ENCODE assay signal across 1 cellular context in genomic region chr6:148447521-148448230, GRCh38.
TF ChIP-seq lines count a peak whose summit lies in the region.

No MANE protein-coding gene starts in this region.

TF ChIP-seq in IMR-90, 13 proteins besides CTCF, POLR2A, EP300 and RAD21 (continued from another document):
- no peak for TF ChIP-seq USF2 (IDR thresholded peaks at IDR 0.05; ENCODE audit: low read depth, low read length)
- TF ChIP-seq FOS (IDR thresholded peaks at IDR 0.05; ENCODE audit: low read depth, low read length): no peak
- TF ChIP-seq MXI1 (IDR thresholded peaks at IDR 0.05; ENCODE audit: borderline replicate concordance, low read depth, low read length): no peak
- TF ChIP-seq RFX5 (IDR thresholded peaks at IDR 0.05; ENCODE audit: low read depth, low read length): no peak
- TF ChIP-seq, protein P1, sequence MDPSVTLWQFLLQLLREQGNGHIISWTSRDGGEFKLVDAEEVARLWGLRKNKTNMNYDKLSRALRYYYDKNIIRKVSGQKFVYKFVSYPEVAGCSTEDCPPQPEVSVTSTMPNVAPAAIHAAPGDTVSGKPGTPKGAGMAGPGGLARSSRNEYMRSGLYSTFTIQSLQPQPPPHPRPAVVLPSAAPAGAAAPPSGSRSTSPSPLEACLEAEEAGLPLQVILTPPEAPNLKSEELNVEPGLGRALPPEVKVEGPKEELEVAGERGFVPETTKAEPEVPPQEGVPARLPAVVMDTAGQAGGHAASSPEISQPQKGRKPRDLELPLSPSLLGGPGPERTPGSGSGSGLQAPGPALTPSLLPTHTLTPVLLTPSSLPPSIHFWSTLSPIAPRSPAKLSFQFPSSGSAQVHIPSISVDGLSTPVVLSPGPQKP (IDR thresholded peaks at IDR 0.05; ENCODE audit: borderline replicate concordance, low read depth, low read length): no peak
- TF ChIP-seq MAZ (IDR thresholded peaks at IDR 0.05; ENCODE audit: borderline replicate concordance, low read depth, low read length): no peak
- no peak for TF ChIP-seq RCOR1 (IDR thresholded peaks at IDR 0.05; ENCODE audit: insufficient replicate concordance, low read length)
- no peak for TF ChIP-seq CEBPB (IDR thresholded peaks at IDR 0.05; ENCODE audit: low read depth, low read length)
